Comparison of ENCODE assay signal across 16 cellular contexts in the genomic region with DNA sequence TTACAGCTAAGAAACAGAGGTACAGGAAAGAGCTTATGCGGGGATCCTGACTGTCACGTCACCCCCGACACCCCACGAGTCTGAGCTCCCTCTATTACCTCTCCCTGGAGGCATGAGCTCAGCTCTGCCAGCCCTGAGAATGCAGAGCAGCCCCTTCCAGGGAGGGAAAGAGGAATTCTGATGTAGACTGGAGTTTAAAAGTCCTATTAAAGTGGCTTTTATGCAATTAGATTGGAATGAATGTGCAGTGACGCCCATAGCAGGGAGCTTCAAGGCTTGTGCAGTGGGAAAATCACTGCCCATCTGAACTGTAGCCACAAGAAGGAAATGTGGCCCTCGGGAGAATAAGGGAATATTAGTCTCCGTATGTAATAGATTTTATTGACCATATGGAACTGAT.
DNase-seq lines count a peak whose midpoint lies in the region; ATAC-seq, FAIRE-seq and TF ChIP-seq lines count a peak whose summit lies in the region.
"Had no signal": no experiment of that assay in that cellular context is flagged by ENCODE, and none has a peak within 500 bp of the region (broad histone marks: within the 10 kb centered on the region; RNA-seq: fewer than 3 reads in every experiment).

No MANE protein-coding gene starts in this region.

- no peaks in the 10 kb centered on the region for H3K9me3 Mint-ChIP-seq in activated T-helper 1 cell treated with anti-CD3 and anti-CD28 coated beads, Interleukin-12 subunit alpha, Interleukin-12 subunit beta, Interleukin-2, Interleukin-4 antibody, amounts not matched to agents 30 ng/mL and 10 ng/mL and 1 ng/mL, durations not matched to agents 14 hours and 24 hours and 36 hours
- H3K9me3 Mint-ChIP-seq in naive thymus-derived CD4-positive, alpha-beta T cell = peaks cover 0 to 4% (median 0%) of the 10 kb centered on the region in 11 donors
- H3K9me3 Mint-ChIP-seq: activated CD4-positive, alpha-beta memory T cell treated with anti-CD3 and anti-CD28 coated beads, Interleukin-2, amount 10 ng/mL, durations not matched to agents 7 days and 5 days had no signal

- H3K36me3 ChIP-seq in esophagus squamous epithelium (no peaks in the 10 kb centered on the region), muscle layer of duodenum (ENCODE audit: control insufficient read depth in 1 of 2, insufficient read depth in 2 of 2, low read length in 2 of 2) (no peaks in the 10 kb centered on the region), stomach smooth muscle (ENCODE audit: control insufficient read depth in 2 of 2, insufficient read depth in 2 of 2, low read length in 2 of 2) (no peaks in the 10 kb centered on the region)
- H3K36me3 ChIP-seq in naive thymus-derived CD4-positive, alpha-beta T cell (ENCODE audit: control insufficient read depth in 2 of 3, insufficient read depth in 3 of 3, low read length in 3 of 3) = no peaks in the 10 kb centered on the region

- H3K4me1 ChIP-seq in esophagus squamous epithelium = peaks cover 0 to 19% (median 0%) of the 10 kb centered on the region in 3 donors
- peaks cover 0 to 7% of the 10 kb centered on the region in 2 donors for H3K4me1 ChIP-seq in muscle layer of duodenum (ENCODE audit: control insufficient read depth in 1 of 2, insufficient read depth in 2 of 2, low read length in 2 of 2)
- peaks cover 5% of the 10 kb centered on the region for H3K4me1 ChIP-seq in stomach smooth muscle (ENCODE audit: control insufficient read depth, insufficient read depth, low read length)
- H3K4me1 ChIP-seq in naive thymus-derived CD4-positive, alpha-beta T cell (ENCODE audit: control insufficient read depth in 2 of 2, insufficient read depth in 2 of 2, low read length in 2 of 2) = no peaks in the 10 kb centered on the region

- H3K27me3 Mint-ChIP-seq in activated T-helper 1 cell treated with anti-CD3 and anti-CD28 coated beads, Interleukin-12 subunit alpha, Interleukin-12 subunit beta, Interleukin-2, Interleukin-4 antibody, amounts not matched to agents 30 ng/mL and 10 ng/mL and 1 ng/mL, durations not matched to agents 14 hours and 24 hours and 36 hours (ENCODE audit: insufficient read depth) = no peaks in the 10 kb centered on the region
- peaks cover 0 to 4% (median 0%) of the 10 kb centered on the region in 5 donors for H3K27me3 Mint-ChIP-seq in naive thymus-derived CD4-positive, alpha-beta T cell
- H3K27me3 Mint-ChIP-seq: activated CD4-positive, alpha-beta memory T cell treated with anti-CD3 and anti-CD28 coated beads, Interleukin-2, amount 10 ng/mL, durations not matched to agents 7 days and 5 days had no signal

- POLR2A ChIA-PET in naive thymus-derived CD4-positive, alpha-beta T cell (lab: Charles Lee) = no interaction called here

- H3K4me3 Mint-ChIP-seq in activated T-helper 1 cell treated with anti-CD3 and anti-CD28 coated beads, Interleukin-12 subunit alpha, Interleukin-12 subunit beta, Interleukin-2, Interleukin-4 antibody, amounts not matched to agents 30 ng/mL and 10 ng/mL and 1 ng/mL, durations not matched to agents 14 hours and 24 hours and 36 hours = no peak overlapping the region
- H3K4me3 Mint-ChIP-seq in naive thymus-derived CD4-positive, alpha-beta T cell = no peak overlapping the region
- H3K4me3 Mint-ChIP-seq: activated CD4-positive, alpha-beta memory T cell treated with anti-CD3 and anti-CD28 coated beads, Interleukin-2, amount 10 ng/mL, durations not matched to agents 7 days and 5 days had no signal

- peak overlapping the region; percentile 37 to 66 (median 56) for H3K27ac ChIP-seq in esophagus squamous epithelium
- peak overlapping the region; percentile 17 for H3K27ac ChIP-seq in muscle layer of duodenum (ENCODE audit: low read length)
- peak overlapping the region; percentile 37 for H3K27ac ChIP-seq in stomach smooth muscle (ENCODE audit: low read length)
- H3K27ac ChIP-seq in naive thymus-derived CD4-positive, alpha-beta T cell (ENCODE audit: low read depth, low read length) = no peak overlapping the region
- H3K27ac ChIP-seq: RWPE1 had no signal

- DNase-seq in EH (ENCODE audit: low read depth) = peak; percentile 3
- DNase-seq in esophagus squamous epithelium (lab: John Stamatoyannopoulos, UW) = no peak
- no peak for DNase-seq in RCC 7860 (ENCODE audit: low spot score)
- DNase-seq in activated T-helper 1 cell treated with anti-CD3 and anti-CD28 coated beads, Interleukin-12 subunit alpha, Interleukin-12 subunit beta, Interleukin-2, Interleukin-4 antibody, amounts not matched to agents 30 ng/mL and 10 ng/mL and 1 ng/mL, durations not matched to agents 14 hours and 24 hours and 36 hours (ENCODE audit: low spot score) = no peak
- DNase-seq in naive thymus-derived CD4-positive, alpha-beta T cell = no peak
- DNase-seq: activated CD4-positive, alpha-beta memory T cell treated with anti-CD3 and anti-CD28 coated beads, Interleukin-2, amount 10 ng/mL, durations not matched to agents 7 days and 5 days; activated T-cell treated with anti-CD3 and anti-CD28 coated beads, Interleukin-2, amount 50 U/mL, for 48 hours; EL; NCI-H1436 treated with DMSO at 0.1 percent for 48 hours; stimulated activated naive CD4-positive, alpha-beta T cell; T-helper 1 cell had no signal

- H3K9me3 ChIP-seq in esophagus squamous epithelium = no peaks in the 10 kb centered on the region
- H3K9me3 ChIP-seq in muscle layer of duodenum (ENCODE audit: control insufficient read depth in 1 of 2, low read length in 2 of 2) = no peaks in the 10 kb centered on the region
- no peaks in the 10 kb centered on the region for H3K9me3 ChIP-seq in stomach smooth muscle (ENCODE audit: control insufficient read depth in 2 of 2, low read length in 2 of 2)
- no peaks in the 10 kb centered on the region for H3K9me3 ChIP-seq in naive thymus-derived CD4-positive, alpha-beta T cell (ENCODE audit: control insufficient read depth in 2 of 3, low read length in 3 of 3)

- no peak for TF ChIP-seq POLR2A in esophagus squamous epithelium (IDR thresholded peaks at IDR 0.05)

- H3K36me3 Mint-ChIP-seq in activated T-helper 1 cell treated with anti-CD3 and anti-CD28 coated beads, Interleukin-12 subunit alpha, Interleukin-12 subunit beta, Interleukin-2, Interleukin-4 antibody, amounts not matched to agents 30 ng/mL and 10 ng/mL and 1 ng/mL, durations not matched to agents 14 hours and 24 hours and 36 hours (ENCODE audit: low read depth) = no peaks in the 10 kb centered on the region
- no peaks in the 10 kb centered on the region for H3K36me3 Mint-ChIP-seq in naive thymus-derived CD4-positive, alpha-beta T cell

- WGBS in esophagus squamous epithelium, 2 donors = 26 to 72% methylated on average over 4 to 6 of the region's 7 CpGs

- H3K27me3 ChIP-seq in esophagus squamous epithelium = no peaks in the 10 kb centered on the region
- H3K27me3 ChIP-seq in muscle layer of duodenum (ENCODE audit: low read depth, low read length) = no peaks in the 10 kb centered on the region
- no peaks in the 10 kb centered on the region for H3K27me3 ChIP-seq in stomach smooth muscle (ENCODE audit: control insufficient read depth in 1 of 2, insufficient read depth in 2 of 2, low read length in 2 of 2)
- no peaks in the 10 kb centered on the region for H3K27me3 ChIP-seq in naive thymus-derived CD4-positive, alpha-beta T cell (ENCODE audit: control insufficient read depth in 2 of 2, insufficient read depth in 2 of 2, low read length in 2 of 2)

- ATAC-seq in GM18861 (IDR thresholded peaks at IDR 0.05; ENCODE audit: unreplicated experiment) = no peak
- no peak for ATAC-seq in naive thymus-derived CD4-positive, alpha-beta T cell
- ATAC-seq: left lobe of liver had no signal

- no peaks in the 10 kb centered on the region for H3K4me1 Mint-ChIP-seq in activated T-helper 1 cell treated with anti-CD3 and anti-CD28 coated beads, Interleukin-12 subunit alpha, Interleukin-12 subunit beta, Interleukin-2, Interleukin-4 antibody, amounts not matched to agents 30 ng/mL and 10 ng/mL and 1 ng/mL, durations not matched to agents 14 hours and 24 hours and 36 hours (ENCODE audit: low read depth)
- H3K4me1 Mint-ChIP-seq in naive thymus-derived CD4-positive, alpha-beta T cell = no peaks in the 10 kb centered on the region
- H3K4me1 Mint-ChIP-seq: activated CD4-positive, alpha-beta memory T cell treated with anti-CD3 and anti-CD28 coated beads, Interleukin-2, amount 10 ng/mL, durations not matched to agents 7 days and 5 days had no signal

- H3K27ac Mint-ChIP-seq in activated T-helper 1 cell treated with anti-CD3 and anti-CD28 coated beads, Interleukin-12 subunit alpha, Interleukin-12 subunit beta, Interleukin-2, Interleukin-4 antibody, amounts not matched to agents 30 ng/mL and 10 ng/mL and 1 ng/mL, durations not matched to agents 14 hours and 24 hours and 36 hours = no peak overlapping the region
- H3K27ac Mint-ChIP-seq in naive thymus-derived CD4-positive, alpha-beta T cell = no peak overlapping the region
- H3K27ac Mint-ChIP-seq: activated CD4-positive, alpha-beta memory T cell treated with anti-CD3 and anti-CD28 coated beads, Interleukin-2, amount 10 ng/mL, durations not matched to agents 7 days and 5 days had no signal

- CTCF ChIA-PET in naive thymus-derived CD4-positive, alpha-beta T cell (lab: Charles Lee) = no interaction called here

- intact Hi-C loops in esophagus squamous epithelium (cut with DNase I) = no loop called here
- intact Hi-C loops in activated T-helper 1 cell treated with anti-CD3 and anti-CD28 coated beads, Interleukin-12 subunit alpha, Interleukin-12 subunit beta, Interleukin-2, Interleukin-4 antibody, amounts not matched to agents 30 ng/mL and 10 ng/mL and 1 ng/mL, durations not matched to agents 14 hours and 24 hours and 36 hours (cut with micrococcal nuclease) = no loop called here
- intact Hi-C loops in naive thymus-derived CD4-positive, alpha-beta T cell (cut with micrococcal nuclease) = no loop called here

- no peak for FAIRE-seq in RCC 7860 (lab: Jason Lieb, UNC)

- no peak for TF ChIP-seq CTCF in esophagus squamous epithelium (IDR thresholded peaks at IDR 0.05)

- H3K9ac ChIP-seq in stomach smooth muscle (ENCODE audit: low read length in 2 of 2) = no peak overlapping the region

- H3K4me3 ChIP-seq in esophagus squamous epithelium = no peak overlapping the region
- H3K4me3 ChIP-seq in muscle layer of duodenum (ENCODE audit: low read depth in 1 of 2, low read length in 2 of 2) = no peak overlapping the region
- no peak overlapping the region for H3K4me3 ChIP-seq in stomach smooth muscle (ENCODE audit: low read length in 2 of 2)
- H3K4me3 ChIP-seq in naive thymus-derived CD4-positive, alpha-beta T cell (ENCODE audit: low read length) = no peak overlapping the region
